13 cellular contexts compared by ENCODE assay signal in the genomic region with DNA sequence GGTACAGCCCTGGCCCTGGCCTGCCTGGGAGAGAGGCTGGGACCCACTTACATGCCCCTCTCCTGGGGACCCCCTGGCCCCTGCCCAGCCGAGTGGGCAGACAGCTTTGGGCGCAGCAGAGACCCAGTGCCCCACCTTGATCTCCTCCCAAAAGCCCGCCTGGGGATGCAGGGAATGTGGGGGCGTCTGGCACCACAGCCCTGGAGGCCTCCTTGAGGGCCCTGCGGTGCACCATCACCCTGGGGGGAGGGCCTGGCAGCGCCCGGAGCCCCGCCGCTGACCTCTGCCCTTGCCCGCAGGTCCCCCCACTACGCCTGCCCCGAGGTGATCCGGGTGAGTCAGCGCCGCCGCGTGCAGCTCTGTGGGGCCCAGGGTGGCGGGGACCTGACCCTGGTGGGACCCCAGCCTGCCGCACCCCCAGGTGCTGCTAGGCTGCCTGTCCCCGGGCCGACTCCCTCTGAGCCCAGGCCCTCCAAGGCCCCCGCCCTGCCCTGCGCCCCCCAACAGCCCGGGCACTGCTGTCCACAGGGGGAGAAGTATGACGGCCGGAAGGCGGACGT. TPM values are rescaled to one million over a fixed set of nuclear protein-coding genes. Genes with fewer than 3 reads are reported as not detected.
DNase-seq lines count a peak whose midpoint lies in the region; ATAC-seq and TF ChIP-seq lines count a peak whose summit lies in the region.
"Had no signal": no experiment of that assay in that cellular context is flagged by ENCODE, and none has a peak within 500 bp of the region (broad histone marks: within the 10 kb centered on the region; RNA-seq: fewer than 3 reads in every experiment).

No MANE protein-coding gene starts in this region.

- no peak overlapping the region for H2AFZ ChIP-seq in neuronal stem cell (ENCODE audit: low read length)
- H2AFZ ChIP-seq: GM23338 had no signal

- H3K23ac ChIP-seq in neuronal stem cell (ENCODE audit: low read depth, low read length, poor library complexity) = peak overlapping the region; percentile 55

- H3K9me3 ChIP-seq in neuronal stem cell (replicated peaks in 1 of 2; ENCODE audit: control insufficient read depth in 2 of 2, insufficient read depth in 1 of 2, low read depth in 1 of 2, low read length in 2 of 2) = no peaks in the 10 kb centered on the region
- H3K9me3 ChIP-seq: BE2C, Caco-2 had no signal

- no peak overlapping the region for H3K4ac ChIP-seq in neuronal stem cell (ENCODE audit: low read length)

- TF ChIP-seq EP300 in Ishikawa (IDR thresholded peaks at IDR 0.05; ENCODE audit: borderline replicate concordance) = no peak

- H3K18ac ChIP-seq in neuronal stem cell (ENCODE audit: low read length) = peak overlapping the region; percentile 64

- no peak overlapping the region for H3K4me3 ChIP-seq in neuronal stem cell (ENCODE audit: low read length in 2 of 2)
- H3K4me3 ChIP-seq: GM23338, K562 had no signal

- no CpG with 5 or more reads among the region's 28 CpGs for WGBS in neuronal stem cell (ENCODE audit: extremely low coverage in 2 of 2, insufficient read length in 2 of 2, insufficient replicate concordance in 1 of 2), 2 donors

- in situ Hi-C loops in KBM-7 (cut with MboI; ENCODE audit: low pct_unique_long_range_greater_than_20kb, low sequenced_read_pairs) = no loop called here

- no peak for TF ChIP-seq CTCF in 22Rv1 (IDR thresholded peaks at IDR 0.05)

- peak overlapping the region; percentile 45; the same call in 1 of the 2 replicates for H3K27ac ChIP-seq in 22Rv1
- H3K27ac ChIP-seq in angular gyrus (ENCODE audit: low read depth, low read length) = peak overlapping the region; percentile 64
- H3K27ac ChIP-seq in neuronal stem cell (replicated peaks; ENCODE audit: low read length) = no peak overlapping the region

- H2BK120ac ChIP-seq in neuronal stem cell (ENCODE audit: low read depth, low read length) = no peak overlapping the region

- H2BK12ac ChIP-seq in neuronal stem cell (ENCODE audit: low read length) = peak overlapping the region; percentile 58

- H4K91ac ChIP-seq in neuronal stem cell (ENCODE audit: low read depth, low read length, poor library complexity) = no peak overlapping the region

- H3K9ac ChIP-seq in neuronal stem cell (ENCODE audit: low read depth, low read length, poor library complexity) = no peak overlapping the region

- no peaks in the 10 kb centered on the region for H3K27me3 ChIP-seq in neuronal stem cell (ENCODE audit: control insufficient read depth in 3 of 3, insufficient read depth in 3 of 3, low read depth in 1 of 3, low read length in 3 of 3)
- H3K27me3 ChIP-seq: BE2C had no signal

- peak overlapping the region; percentile 82 for H2BK5ac ChIP-seq in neuronal stem cell (ENCODE audit: low read length)

- peaks cover 0 to 5% of the 10 kb centered on the region in 2 donors for H3K4me1 ChIP-seq in neuronal stem cell (ENCODE audit: control insufficient read depth in 2 of 2, insufficient read depth in 1 of 2, low read depth in 1 of 2, low read length in 2 of 2)

- DNase-seq in neuronal stem cell (ENCODE audit: low spot score) (no peak), CD1c-positive myeloid dendritic cell (ENCODE audit: extremely low spot score) (no peak), HuH-7.5 (ENCODE audit: low spot score) (no peak), KBM-7 (no peak)
- DNase-seq: BE2C; Caco-2; CD4-positive, alpha-beta T cell had no signal

- no peak for TF ChIP-seq RAD21 in Ishikawa (IDR thresholded peaks at IDR 0.05; ENCODE audit: low read depth)

- H4K8ac ChIP-seq in neuronal stem cell (ENCODE audit: low read depth, low read length) = no peak overlapping the region

- no peak overlapping the region for H2BK15ac ChIP-seq in neuronal stem cell (ENCODE audit: low read length)

- H3K79me1 ChIP-seq in neuronal stem cell (ENCODE audit: low read depth, low read length) = peaks cover 1% of the 10 kb centered on the region

- no peak for ATAC-seq in HG02981 (IDR thresholded peaks at IDR 0.05; ENCODE audit: unreplicated experiment)

- peaks cover 10 to 44% of the 10 kb centered on the region in 2 donors for H3K36me3 ChIP-seq in neuronal stem cell (replicated peaks in 1 of 2; ENCODE audit: control insufficient read depth in 2 of 2, insufficient read depth in 2 of 2, low read length in 2 of 2)
- H3K36me3 ChIP-seq: BE2C had no signal

- no peak overlapping the region for H3K14ac ChIP-seq in neuronal stem cell (ENCODE audit: low read length)

- no peak overlapping the region for H2AK5ac ChIP-seq in neuronal stem cell (ENCODE audit: low read depth, low read length)

- H3K4me2 ChIP-seq in neuronal stem cell (ENCODE audit: insufficient read depth, low read length, poor library complexity, severe bottlenecking) = no peak overlapping the region
- H3K4me2 ChIP-seq: GM23338 had no signal

TF ChIP-seq in Ishikawa, 13 proteins besides CTCF, POLR2A, EP300 and RAD21:
- no peak for TF ChIP-seq EGR1 (IDR thresholded peaks at IDR 0.05)
- 0 out of 2 replicates have a peak, but pooled peaks have one; percentile 22 for TF ChIP-seq ZBTB7A (IDR thresholded peaks at IDR 0.05; ENCODE audit: low read depth)
TF ChIP-seq in Ishikawa: peak in this region for 1.

RNA-seq across cellular contexts. Expression of a gene that starts 43.7 kb away (rescaled TPM):
- polyA plus RNA-seq in neuronal stem cell (2013, experiment 1 of 2) = 11.1 TPM
- polyA plus RNA-seq in neuronal stem cell (2013, experiment 2 of 2) = 11.5 TPM

RNA-seq across cellular contexts. Expression of a gene that starts 53.2 kb away (rescaled TPM):
- polyA plus RNA-seq in neuronal stem cell (2013, experiment 1 of 2) = 24.4 TPM
- 23.0 TPM for polyA plus RNA-seq in neuronal stem cell (2013, experiment 2 of 2)
